30 cellular contexts compared by ENCODE assay signal in genomic region chr3:18630295-18630694, GRCh38.
"Had no signal": no experiment of that assay in that cellular context is flagged by ENCODE, and none has a peak within 500 bp of the region (broad histone marks: within the 10 kb centered on the region; RNA-seq: fewer than 3 reads in every experiment).

No MANE protein-coding gene starts in this region.

- ATAC-seq: activated CD4-positive, alpha-beta T cell treated with anti-CD3 and anti-CD28 coated beads for 36 hours; activated CD8-positive, alpha-beta memory T cell treated with anti-CD3 and anti-CD28 coated beads, Interleukin-2, amount 10 ng/mL, durations not matched to agents 7 days and 5 days; activated CD8-positive, alpha-beta T cell treated with anti-CD3 and anti-CD28 coated beads, Interleukin-2, amount 10 ng/mL, durations not matched to agents 7 days and 5 days; activated naive CD8-positive, alpha-beta T cell treated with anti-CD3 and anti-CD28 coated beads, Interleukin-2, amount 50 U/mL, for 24 hours; gastroesophageal sphincter had no signal

- H3K9me3 ChIP-seq: adrenal gland, ascending aorta, breast epithelium, colonic mucosa, esophagus squamous epithelium, gastroesophageal sphincter had no signal

- H3K9me3 Mint-ChIP-seq: activated naive CD4-positive, alpha-beta T cell treated with anti-CD3 and anti-CD28 coated beads, Interleukin-2, amount 50 U/mL, for 24 hours had no signal

- H3K27me3 Mint-ChIP-seq: activated CD4-positive, alpha-beta memory T cell treated with anti-CD3 and anti-CD28 coated beads for 36 hours; activated CD4-positive, alpha-beta T cell treated with anti-CD3 and anti-CD28 coated beads for 36 hours; activated CD4-positive, alpha-beta T cell treated with anti-CD3 and anti-CD28 coated beads, Interleukin-2, amount 10 ng/mL, durations not matched to agents 24 days and 14 days; activated CD8-positive, alpha-beta memory T cell treated with anti-CD3 and anti-CD28 coated beads, Interleukin-2, amount 10 ng/mL, durations not matched to agents 7 days and 5 days; activated naive CD4-positive, alpha-beta T cell treated with anti-CD3 and anti-CD28 coated beads, Interleukin-2, amount 50 U/mL, for 24 hours; activated naive CD8-positive, alpha-beta T cell treated with anti-CD3 and anti-CD28 coated beads for 36 hours; activated naive CD8-positive, alpha-beta T cell treated with anti-CD3 and anti-CD28 coated beads, Interleukin-2, amount 50 U/mL, for 24 hours; brain had no signal

- H3K4me3 Mint-ChIP-seq: activated CD4-positive, alpha-beta memory T cell treated with anti-CD3 and anti-CD28 coated beads for 36 hours; activated CD4-positive, alpha-beta T cell treated with anti-CD3 and anti-CD28 coated beads for 36 hours; activated CD4-positive, alpha-beta T cell treated with anti-CD3 and anti-CD28 coated beads, Interleukin-2, amount 10 ng/mL, durations not matched to agents 24 days and 14 days; activated CD8-positive, alpha-beta memory T cell treated with anti-CD3 and anti-CD28 coated beads, Interleukin-2, amount 10 ng/mL, durations not matched to agents 7 days and 5 days; activated CD8-positive, alpha-beta T cell treated with anti-CD3 and anti-CD28 coated beads, Interleukin-2, amount 10 ng/mL, durations not matched to agents 7 days and 5 days; activated naive CD4-positive, alpha-beta T cell treated with anti-CD3 and anti-CD28 coated beads for 36 hours; activated naive CD4-positive, alpha-beta T cell treated with anti-CD3 and anti-CD28 coated beads, Interleukin-2, amount 50 U/mL, for 24 hours; activated naive CD8-positive, alpha-beta T cell treated with anti-CD3 and anti-CD28 coated beads for 36 hours; activated naive CD8-positive, alpha-beta T cell treated with anti-CD3 and anti-CD28 coated beads, Interleukin-2, amount 50 U/mL, for 24 hours; activated T-helper 1 cell treated with anti-CD3 and anti-CD28 coated beads, Interleukin-12 subunit alpha, Interleukin-12 subunit beta, Interleukin-2, Interleukin-4 antibody, amounts not matched to agents 30 ng/mL and 10 ng/mL and 1 ng/mL, durations not matched to agents 14 hours and 24 hours and 36 hours; brain had no signal

- H3K4me1 Mint-ChIP-seq: activated naive CD8-positive, alpha-beta T cell treated with anti-CD3 and anti-CD28 coated beads, Interleukin-2, amount 50 U/mL, for 24 hours; brain had no signal

- DNase-seq: activated CD4-positive, alpha-beta memory T cell treated with anti-CD3 and anti-CD28 coated beads for 36 hours; activated CD4-positive, alpha-beta T cell treated with anti-CD3 and anti-CD28 coated beads for 36 hours; activated CD4-positive, alpha-beta T cell treated with anti-CD3 and anti-CD28 coated beads, Interleukin-2, amount 10 ng/mL, durations not matched to agents 24 days and 14 days; activated CD4-positive, CD25-positive, alpha-beta regulatory T cell; activated CD4-positive, CD25-positive, alpha-beta regulatory T cell treated with anti-CD3 and anti-CD28 coated beads, Interleukin-2, amount 50 U/mL, for 72 hours; activated CD8-positive, alpha-beta memory T cell treated with anti-CD3 and anti-CD28 coated beads, Interleukin-2, amount 10 ng/mL, durations not matched to agents 7 days and 5 days; activated CD8-positive, alpha-beta memory T cell treated with anti-CD3 and anti-CD28 coated beads, Interleukin-2, amount 50 U/mL, for 4 hours; activated CD8-positive, alpha-beta T cell treated with anti-CD3 and anti-CD28 coated beads, Interleukin-2, amount 10 ng/mL, durations not matched to agents 7 days and 5 days; activated effector memory CD4-positive, alpha-beta T cell treated with anti-CD3 and anti-CD28 coated beads, Interleukin-2, amount 50 U/mL, for 16 hours; activated naive CD4-positive, alpha-beta T cell treated with anti-CD3 and anti-CD28 coated beads for 36 hours; activated naive CD8-positive, alpha-beta T cell treated with anti-CD3 and anti-CD28 coated beads for 36 hours; activated naive CD8-positive, alpha-beta T cell treated with anti-CD3 and anti-CD28 coated beads, Interleukin-2, amount 50 U/mL, for 24 hours; activated T-cell treated with anti-CD3 and anti-CD28 coated beads, Interleukin-2, amount 50 U/mL, for 1 hour; activated T-cell treated with anti-CD3 and anti-CD28 coated beads, Interleukin-2, amount 50 U/mL, for 48 hours; amygdala; central memory CD4-positive, alpha-beta T cell; cerebellar nuclear complex; colonic mucosa; effector CD8-positive, alpha-beta T cell; esophagus squamous epithelium; foreskin melanocyte; T-helper 9 cell had no signal

- H3K27ac Mint-ChIP-seq: activated CD4-positive, alpha-beta memory T cell treated with anti-CD3 and anti-CD28 coated beads for 36 hours; activated CD4-positive, alpha-beta T cell treated with anti-CD3 and anti-CD28 coated beads for 36 hours; activated CD4-positive, alpha-beta T cell treated with anti-CD3 and anti-CD28 coated beads, Interleukin-2, amount 10 ng/mL, durations not matched to agents 24 days and 14 days; activated CD8-positive, alpha-beta memory T cell treated with anti-CD3 and anti-CD28 coated beads, Interleukin-2, amount 10 ng/mL, durations not matched to agents 7 days and 5 days; activated CD8-positive, alpha-beta T cell treated with anti-CD3 and anti-CD28 coated beads, Interleukin-2, amount 10 ng/mL, durations not matched to agents 7 days and 5 days; activated naive CD4-positive, alpha-beta T cell treated with anti-CD3 and anti-CD28 coated beads for 36 hours; activated naive CD4-positive, alpha-beta T cell treated with anti-CD3 and anti-CD28 coated beads, Interleukin-2, amount 50 U/mL, for 24 hours; activated naive CD8-positive, alpha-beta T cell treated with anti-CD3 and anti-CD28 coated beads for 36 hours; activated naive CD8-positive, alpha-beta T cell treated with anti-CD3 and anti-CD28 coated beads, Interleukin-2, amount 50 U/mL, for 24 hours; activated T-helper 1 cell treated with anti-CD3 and anti-CD28 coated beads, Interleukin-12 subunit alpha, Interleukin-12 subunit beta, Interleukin-2, Interleukin-4 antibody, amounts not matched to agents 30 ng/mL and 10 ng/mL and 1 ng/mL, durations not matched to agents 14 hours and 24 hours and 36 hours; activated T-helper 2 cell treated with anti-CD3 and anti-CD28 coated beads, Interferon-gamma antibody, Interleukin-2, Interleukin-4, amounts not matched to agents 10 μg/mL and 5 μg/mL and 100 μg/mL, durations not matched to agents 14 hours and 24 hours and 36 hours; brain had no signal

- H3K36me3 Mint-ChIP-seq: activated naive CD8-positive, alpha-beta T cell treated with anti-CD3 and anti-CD28 coated beads for 36 hours; brain had no signal
